ENCODE assay signal across 7 cellular contexts in the genomic region with DNA sequence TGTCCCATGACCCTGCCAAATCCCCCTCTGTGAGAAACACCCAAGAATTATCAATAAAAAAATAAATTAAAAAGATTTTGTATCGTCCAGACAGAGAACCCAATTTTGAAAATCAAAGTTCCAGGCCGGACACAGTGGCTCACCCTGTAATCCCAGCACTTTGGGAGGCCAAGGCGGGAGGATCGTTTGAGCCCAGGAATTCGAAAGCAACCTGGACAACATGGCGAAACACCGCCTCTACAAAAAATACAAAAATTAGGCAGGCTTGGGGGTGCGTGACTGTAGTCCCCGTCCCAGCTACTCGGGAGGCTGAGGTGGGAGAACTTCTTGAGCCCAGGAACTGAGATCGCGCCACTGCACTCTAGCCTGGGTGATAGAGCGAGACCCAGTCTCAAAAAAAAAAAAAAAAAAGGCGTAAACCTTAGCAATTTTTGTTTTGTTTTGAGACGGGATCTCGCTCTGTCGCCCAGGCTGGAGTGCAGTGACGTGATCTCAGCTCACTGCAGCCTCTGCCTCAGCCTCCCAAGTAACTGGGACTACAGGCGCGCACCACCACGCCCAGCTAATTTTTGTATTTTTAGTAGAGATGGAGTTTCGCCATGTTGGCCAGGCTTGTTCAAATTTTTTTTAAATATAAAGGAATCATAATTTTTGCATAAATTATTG. TPM values are rescaled to one million over a fixed set of nuclear protein-coding genes. Genes with fewer than 3 reads are reported as not detected.
DNase-seq lines count a peak whose midpoint lies in the region; TF ChIP-seq lines count a peak whose summit lies in the region.
"Not testable (repeated sequence)": the region's sequence is repeated elsewhere in the genome, so short reads cannot be mapped to it uniquely, and the experiment has no call there.

No MANE protein-coding gene starts in this region.

- H3K36me3 ChIP-seq in GM06990 (ENCODE audit: control insufficient read depth, insufficient read depth, low read length); cardiac muscle cell; mucosa of rectum (ENCODE audit: control insufficient read depth in 2 of 2, insufficient read depth in 2 of 2, low read length in 2 of 2); skeletal muscle tissue (ENCODE audit: control insufficient read depth in 3 of 3, insufficient read depth in 3 of 3, low read length in 3 of 3): not testable (repeated sequence)
- H3K36me3 ChIP-seq in NT2/D1 (ENCODE audit: insufficient read depth, insufficient read length, low read length) = peaks cover 21% of the 10 kb centered on the region

- not testable (repeated sequence) for H3K27me3 Mint-ChIP-seq in activated CD4-positive, alpha-beta memory T cell treated with anti-CD3 and anti-CD28 coated beads, Interleukin-2, amount 10 ng/mL, durations not matched to agents 7 days and 5 days

- peaks cover 20% of the 10 kb centered on the region for H3K4me1 Mint-ChIP-seq in activated CD4-positive, alpha-beta memory T cell treated with anti-CD3 and anti-CD28 coated beads, Interleukin-2, amount 10 ng/mL, durations not matched to agents 7 days and 5 days

- H3K4me3 Mint-ChIP-seq in activated CD4-positive, alpha-beta memory T cell treated with anti-CD3 and anti-CD28 coated beads, Interleukin-2, amount 10 ng/mL, durations not matched to agents 7 days and 5 days = peak overlapping the region; percentile 98

- H3K9me3 ChIP-seq in NT2/D1 (ENCODE audit: insufficient read depth, low read length) = peaks cover 18% of the 10 kb centered on the region; the same call in 1 of the 2 replicates
- not testable (repeated sequence) for H3K9me3 ChIP-seq in cardiac muscle cell (ENCODE audit: low read depth); mucosa of rectum (ENCODE audit: control insufficient read depth in 2 of 2, low read length in 2 of 2); skeletal muscle tissue (ENCODE audit: control insufficient read depth in 3 of 3, low read length in 3 of 3)

- not testable (repeated sequence) for H3K27ac ChIP-seq in cardiac muscle cell; mucosa of rectum (ENCODE audit: low read depth in 2 of 2, low read length in 2 of 2); skeletal muscle tissue (ENCODE audit: low read depth, low read length)

- H3K9ac ChIP-seq in NT2/D1 (ENCODE audit: insufficient read length, low read depth) = not testable (repeated sequence)
- H3K9ac ChIP-seq in mucosa of rectum (ENCODE audit: low read depth in 1 of 2, low read length in 2 of 2) (peak overlapping the region in 1 of 2 donors; percentile 91), skeletal muscle tissue (ENCODE audit: low read depth in 1 of 3, low read length in 3 of 3) (peak overlapping the region in 1 of 3 donors; percentile 99)

- not testable (repeated sequence) for H3K9me3 Mint-ChIP-seq in activated CD4-positive, alpha-beta memory T cell treated with anti-CD3 and anti-CD28 coated beads, Interleukin-2, amount 10 ng/mL, durations not matched to agents 7 days and 5 days

- H3K4me3 ChIP-seq in GM06990 (replicated peaks; ENCODE audit: low read depth, low read length) (peak overlapping the region; percentile 96), NT2/D1 (ENCODE audit: insufficient read length, low read depth) (peak overlapping the region; percentile 91), cardiac fibroblast (replicated peaks in 1 of 2; ENCODE audit: low read depth in 2 of 2, low read length in 2 of 2) (peak overlapping the region; percentile 73 to 92), cardiac muscle cell (peak overlapping the region; percentile 91), mucosa of rectum (ENCODE audit: low read length in 2 of 2) (peak overlapping the region; percentile 16 to 97), skeletal muscle tissue (ENCODE audit: low read length in 3 of 3) (peak overlapping the region; percentile 13 to 100 (median 92))

- H3K27me3 ChIP-seq in GM06990 (replicated peaks; ENCODE audit: control insufficient read depth, insufficient read depth, low read length); NT2/D1 (ENCODE audit: insufficient read depth, insufficient read length); cardiac muscle cell; mucosa of rectum (ENCODE audit: control insufficient read depth in 2 of 2, insufficient read depth in 2 of 2, low read length in 2 of 2); skeletal muscle tissue (ENCODE audit: control insufficient read depth in 3 of 3, insufficient read depth in 3 of 3, low read length in 3 of 3): not testable (repeated sequence)

- not testable (repeated sequence) for DNase-seq in GM06990 (ENCODE audit: extremely low read depth, insufficient read length); NT2/D1 (ENCODE audit: low read depth, low spot score); cardiac fibroblast (ENCODE audit: low read depth in 2 of 2); cardiac muscle cell (ENCODE audit: low read depth in 1 of 2, low spot score in 1 of 2)
- DNase-seq in activated CD4-positive, alpha-beta memory T cell treated with anti-CD3 and anti-CD28 coated beads, Interleukin-2, amount 10 ng/mL, durations not matched to agents 7 days and 5 days = peak; percentile 28

- not testable (repeated sequence) for TF ChIP-seq CTCF in GM06990 (IDR thresholded peaks at IDR 0.05; ENCODE audit: insufficient read depth, low read length, poor library complexity, severe bottlenecking); cardiac fibroblast (IDR thresholded peaks at IDR 0.05; ENCODE audit: low read depth, low read length); cardiac muscle cell (IDR thresholded peaks at IDR 0.05; ENCODE audit: low read depth, low read length)

- H3K36me3 Mint-ChIP-seq in activated CD4-positive, alpha-beta memory T cell treated with anti-CD3 and anti-CD28 coated beads, Interleukin-2, amount 10 ng/mL, durations not matched to agents 7 days and 5 days (ENCODE audit: low read depth) = peaks cover 28% of the 10 kb centered on the region

- H3K27ac Mint-ChIP-seq in activated CD4-positive, alpha-beta memory T cell treated with anti-CD3 and anti-CD28 coated beads, Interleukin-2, amount 10 ng/mL, durations not matched to agents 7 days and 5 days = peak overlapping the region; percentile 56

- not testable (repeated sequence) for H3K4me1 ChIP-seq in NT2/D1 (ENCODE audit: insufficient read depth, insufficient read length); cardiac muscle cell (ENCODE audit: low read depth); mucosa of rectum (ENCODE audit: control insufficient read depth in 2 of 2, insufficient read depth in 2 of 2, low read length in 2 of 2); skeletal muscle tissue (ENCODE audit: control insufficient read depth in 3 of 3, insufficient read depth in 3 of 3, low read length in 3 of 3)

- POLR2A ChIA-PET in activated CD4-positive, alpha-beta memory T cell treated with anti-CD3 and anti-CD28 coated beads, Interleukin-2, amount 10 ng/mL, durations not matched to agents 7 days and 5 days (lab: Charles Lee) = interaction anchor here (0.7 to 4.7 kb wide), 7 partner anchors 8 to 177 kb away, joined by 3 to 109 read pairs (median 7); partner anchors contain the start of genes MPHOSPH8 and ZMYM5

- CTCF ChIA-PET in activated CD4-positive, alpha-beta memory T cell treated with anti-CD3 and anti-CD28 coated beads, Interleukin-2, amount 10 ng/mL, durations not matched to agents 7 days and 5 days (lab: Charles Lee) = interaction anchor here (0.7 to 1.3 kb wide), 3 partner anchors 8 to 179 kb away, joined by 3 to 4 read pairs (median 3); no protein-coding TSS in a partner anchor

RNA-seq across cellular contexts. Expression of gene PSPC1, which starts 1.9 kb away (rescaled TPM):
- 10 to 100 TPM; 66.6 to 69.4 TPM for total RNA-seq in activated CD4-positive, alpha-beta memory T cell treated with anti-CD3 and anti-CD28 coated beads, Interleukin-2, amount 10 ng/mL, durations not matched to agents 7 days and 5 days
- 72.5 and 78.4 TPM in 2 replicates for total RNA-seq in cardiac muscle cell
- 29.2 and 39.5 TPM in 2 replicates for polyA plus RNA-seq in cardiac muscle cell
- total RNA-seq in skeletal muscle tissue = 59.5 TPM
